In genomic region chr1:247298701-247299100, GRCh38 we compare ENCODE assay signal across 2 cellular contexts.
TF ChIP-seq lines count a peak whose summit lies in the region.

No MANE protein-coding gene starts in this region.

TF ChIP-seq in GM23338, 12 proteins besides CTCF, POLR2A, EP300 and RAD21 (continued from another document):
- no peak for TF ChIP-seq ZNF462 (CRISPR knock-in tag; IDR thresholded peaks at IDR 0.05)

TF ChIP-seq in WTC11, 78 proteins besides CTCF, POLR2A, EP300 and RAD21 (continued from another document):
- peak; percentile 63; the same call in 1 of the 2 replicates for TF ChIP-seq TEAD1 (CRISPR knock-in tag; IDR thresholded peaks at IDR 0.05)
- no peak for TF ChIP-seq HMGXB4 (CRISPR knock-in tag; IDR thresholded peaks at IDR 0.05)
- TF ChIP-seq ZSCAN18 (CRISPR knock-in tag; IDR thresholded peaks at IDR 0.05) = no peak
- no peak for TF ChIP-seq ZNF219 (CRISPR knock-in tag; IDR thresholded peaks at IDR 0.05; ENCODE audit: borderline replicate concordance)
- no peak for TF ChIP-seq KAT7 (CRISPR knock-in tag; IDR thresholded peaks at IDR 0.05; ENCODE audit: borderline replicate concordance)
- TF ChIP-seq GABPB1 (CRISPR knock-in tag; IDR thresholded peaks at IDR 0.05) = no peak
- no peak for TF ChIP-seq STAT6 (CRISPR knock-in tag; conservative IDR thresholded peaks at IDR 0.05; ENCODE audit: low read depth)
- TF ChIP-seq ZNF396 (CRISPR knock-in tag; IDR thresholded peaks at IDR 0.05; ENCODE audit: borderline replicate concordance) = no peak
- TF ChIP-seq SMAD3 (CRISPR knock-in tag; IDR thresholded peaks at IDR 0.05; ENCODE audit: borderline replicate concordance) = no peak
- TF ChIP-seq ZNF121 (CRISPR knock-in tag; IDR thresholded peaks at IDR 0.05) = no peak
- TF ChIP-seq CREB1 (CRISPR knock-in tag; IDR thresholded peaks at IDR 0.05) = no peak
- TF ChIP-seq FOXJ3 (CRISPR knock-in tag; IDR thresholded peaks at IDR 0.05; ENCODE audit: borderline replicate concordance) = no peak
- no peak for TF ChIP-seq MAX (CRISPR knock-in tag; IDR thresholded peaks at IDR 0.05)
- peak; percentile 81 for TF ChIP-seq ZNF423 (CRISPR knock-in tag; IDR thresholded peaks at IDR 0.05)
- TF ChIP-seq IRF2 (CRISPR knock-in tag; IDR thresholded peaks at IDR 0.05; ENCODE audit: borderline replicate concordance, low read depth) = no peak
- no peak for TF ChIP-seq SP1 (CRISPR knock-in tag; conservative IDR thresholded peaks at IDR 0.05)
- no peak for TF ChIP-seq NFYB (CRISPR knock-in tag; conservative IDR thresholded peaks at IDR 0.05; ENCODE audit: low read depth)
- TF ChIP-seq ETV6 (CRISPR knock-in tag; IDR thresholded peaks at IDR 0.05) = no peak
- no peak for TF ChIP-seq ATF3 (CRISPR knock-in tag; conservative IDR thresholded peaks at IDR 0.05)
- TF ChIP-seq FOXP1 (CRISPR knock-in tag; IDR thresholded peaks at IDR 0.05; ENCODE audit: borderline replicate concordance) = no peak
- no peak for TF ChIP-seq ZNF512 (CRISPR knock-in tag; IDR thresholded peaks at IDR 0.05; ENCODE audit: borderline replicate concordance)
- no peak for TF ChIP-seq TP53 (CRISPR knock-in tag; IDR thresholded peaks at IDR 0.05)
- no peak for TF ChIP-seq ZNF671 (CRISPR knock-in tag; IDR thresholded peaks at IDR 0.05)
- TF ChIP-seq ZNF281 (CRISPR knock-in tag; IDR thresholded peaks at IDR 0.05) = peak; percentile 77
- TF ChIP-seq ATF2 (CRISPR knock-in tag; IDR thresholded peaks at IDR 0.05; ENCODE audit: borderline replicate concordance, low read depth) = no peak
- TF ChIP-seq E2F1 (CRISPR knock-in tag; IDR thresholded peaks at IDR 0.05) = no peak
- no peak for TF ChIP-seq HMGA2 (CRISPR knock-in tag; IDR thresholded peaks at IDR 0.05)
- TF ChIP-seq PREB (CRISPR knock-in tag; IDR thresholded peaks at IDR 0.05; ENCODE audit: borderline replicate concordance) = no peak
